In the genomic region with DNA sequence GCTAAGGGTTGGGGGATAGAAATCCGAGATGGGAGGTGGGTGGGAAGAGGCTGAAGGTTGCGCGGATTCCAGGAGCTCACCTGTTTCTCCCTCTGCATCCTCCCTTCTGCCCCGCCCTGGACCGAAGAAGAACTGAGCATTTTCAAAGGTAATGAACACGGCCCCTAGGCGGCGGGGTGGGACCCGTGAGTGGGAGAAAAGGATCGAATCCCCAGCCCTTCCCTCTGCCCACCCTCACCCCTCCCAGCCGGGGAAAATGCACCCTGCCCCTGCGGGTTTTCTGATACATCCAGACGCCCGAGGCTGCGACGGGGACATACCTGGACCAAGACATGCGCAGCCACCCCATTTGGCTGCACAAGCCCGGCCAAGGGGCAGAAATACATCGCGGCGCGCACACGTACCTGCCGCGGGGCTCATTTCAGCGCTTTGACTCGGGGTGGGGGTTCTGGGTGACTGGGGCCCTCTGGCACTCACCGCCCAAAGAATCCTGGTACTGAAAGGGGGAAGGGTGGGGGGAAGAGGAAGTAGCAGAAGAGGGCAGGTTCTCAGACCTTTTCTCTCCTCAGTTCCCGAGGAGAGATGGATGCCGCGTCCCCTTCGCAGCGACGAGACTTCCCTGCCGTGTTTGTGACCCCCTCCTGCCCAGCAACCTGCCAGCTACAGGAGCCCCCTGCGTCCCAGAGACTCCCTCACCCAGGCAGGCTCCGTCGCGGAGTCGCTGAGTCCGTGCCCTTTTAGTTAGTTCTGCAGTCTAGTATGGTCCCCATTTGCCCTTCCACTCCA, we compare ENCODE assay signal across 2 cellular contexts.
A peak's percentile ranks its signal among the peaks of the same experiment; 100 is the strongest.
TF ChIP-seq lines count a peak whose summit lies in the region.

No MANE protein-coding gene starts in this region.

TF ChIP-seq in GM12878, 131 proteins besides CTCF, POLR2A, EP300 and RAD21:
- TF ChIP-seq HDGF (IDR thresholded peaks at IDR 0.05), result peak; percentile 90; the same call in 1 of the 2 replicates
- no peak for TF ChIP-seq RELA (IDR thresholded peaks at IDR 0.05; ENCODE audit: borderline replicate concordance, partially characterized antibody)
- TF ChIP-seq ZNF217 (IDR thresholded peaks at IDR 0.05), result 0 out of 2 replicates have a peak, but pooled peaks have one; percentile 16
- no peak for TF ChIP-seq FOS (IDR thresholded peaks at IDR 0.05; ENCODE audit: borderline replicate concordance, extremely low read depth, insufficient read length)
- TF ChIP-seq, protein P1, sequence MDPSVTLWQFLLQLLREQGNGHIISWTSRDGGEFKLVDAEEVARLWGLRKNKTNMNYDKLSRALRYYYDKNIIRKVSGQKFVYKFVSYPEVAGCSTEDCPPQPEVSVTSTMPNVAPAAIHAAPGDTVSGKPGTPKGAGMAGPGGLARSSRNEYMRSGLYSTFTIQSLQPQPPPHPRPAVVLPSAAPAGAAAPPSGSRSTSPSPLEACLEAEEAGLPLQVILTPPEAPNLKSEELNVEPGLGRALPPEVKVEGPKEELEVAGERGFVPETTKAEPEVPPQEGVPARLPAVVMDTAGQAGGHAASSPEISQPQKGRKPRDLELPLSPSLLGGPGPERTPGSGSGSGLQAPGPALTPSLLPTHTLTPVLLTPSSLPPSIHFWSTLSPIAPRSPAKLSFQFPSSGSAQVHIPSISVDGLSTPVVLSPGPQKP (IDR thresholded peaks at IDR 0.05; ENCODE audit: low read depth, low read length), result 0 out of 2 replicates have a peak, but pooled peaks have one; percentile 7
- TF ChIP-seq GATAD2B (conservative IDR thresholded peaks at IDR 0.05; ENCODE audit: low read depth), result 0 out of 2 replicates have a peak, but pooled peaks have one; percentile 68
- TF ChIP-seq TAF1 (IDR thresholded peaks at IDR 0.05; ENCODE audit: borderline replicate concordance, low read depth, low read length), result peak; percentile 5; the same call in 1 of the 2 replicates
- TF ChIP-seq KDM1A (IDR thresholded peaks at IDR 0.05; ENCODE audit: borderline replicate concordance), result no peak
- TF ChIP-seq, protein P2, sequence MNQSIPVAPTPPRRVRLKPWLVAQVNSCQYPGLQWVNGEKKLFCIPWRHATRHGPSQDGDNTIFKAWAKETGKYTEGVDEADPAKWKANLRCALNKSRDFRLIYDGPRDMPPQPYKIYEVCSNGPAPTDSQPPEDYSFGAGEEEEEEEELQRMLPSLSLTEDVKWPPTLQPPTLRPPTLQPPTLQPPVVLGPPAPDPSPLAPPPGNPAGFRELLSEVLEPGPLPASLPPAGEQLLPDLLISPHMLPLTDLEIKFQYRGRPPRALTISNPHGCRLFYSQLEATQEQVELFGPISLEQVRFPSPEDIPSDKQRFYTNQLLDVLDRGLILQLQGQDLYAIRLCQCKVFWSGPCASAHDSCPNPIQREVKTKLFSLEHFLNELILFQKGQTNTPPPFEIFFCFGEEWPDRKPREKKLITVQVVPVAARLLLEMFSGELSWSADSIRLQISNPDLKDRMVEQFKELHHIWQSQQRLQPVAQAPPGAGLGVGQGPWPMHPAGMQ (IDR thresholded peaks at IDR 0.05; ENCODE audit: borderline replicate concordance), result no peak
- peak; percentile 38 for TF ChIP-seq SPI1 (IDR thresholded peaks at IDR 0.05; ENCODE audit: borderline replicate concordance, insufficient read depth, low read depth, low read length)
- peak; percentile 22; the same call in 1 of the 2 replicates for TF ChIP-seq ZNF24 (IDR thresholded peaks at IDR 0.05)
- TF ChIP-seq, protein P3, sequence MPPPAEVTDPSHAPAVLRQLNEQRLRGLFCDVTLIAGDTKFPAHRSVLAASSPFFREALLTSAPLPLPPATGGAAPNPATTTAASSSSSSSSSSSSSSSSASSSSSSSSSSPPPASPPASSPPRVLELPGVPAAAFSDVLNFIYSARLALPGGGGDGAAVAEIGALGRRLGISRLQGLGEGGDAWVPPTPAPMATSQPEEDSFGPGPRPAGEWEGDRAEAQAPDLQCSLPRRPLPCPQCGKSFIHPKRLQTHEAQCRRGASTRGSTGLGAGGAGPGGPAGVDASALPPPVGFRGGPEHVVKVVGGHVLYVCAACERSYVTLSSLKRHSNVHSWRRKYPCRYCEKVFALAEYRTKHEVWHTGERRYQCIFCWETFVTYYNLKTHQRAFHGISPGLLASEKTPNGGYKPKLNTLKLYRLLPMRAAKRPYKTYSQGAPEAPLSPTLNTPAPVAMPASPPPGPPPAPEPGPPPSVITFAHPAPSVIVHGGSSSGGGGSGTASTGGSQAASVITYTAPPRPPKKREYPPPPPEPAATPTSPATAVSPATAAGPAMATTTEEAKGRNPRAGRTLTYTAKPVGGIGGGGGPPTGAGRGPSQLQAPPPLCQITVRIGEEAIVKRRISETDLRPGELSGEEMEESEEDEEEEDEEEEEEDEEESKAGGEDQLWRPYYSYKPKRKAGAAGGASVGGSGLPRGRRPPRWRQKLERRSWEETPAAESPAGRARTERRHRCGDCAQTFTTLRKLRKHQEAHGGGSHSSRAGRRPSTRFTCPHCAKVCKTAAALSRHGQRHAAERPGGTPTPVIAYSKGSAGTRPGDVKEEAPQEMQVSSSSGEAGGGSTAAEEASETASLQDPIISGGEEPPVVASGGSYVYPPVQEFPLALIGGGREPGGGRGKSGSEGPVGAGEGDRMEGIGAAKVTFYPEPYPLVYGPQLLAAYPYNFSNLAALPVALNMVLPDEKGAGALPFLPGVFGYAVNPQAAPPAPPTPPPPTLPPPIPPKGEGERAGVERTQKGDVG (CRISPR knock-in tag; IDR thresholded peaks at IDR 0.05), result no peak
- no peak for TF ChIP-seq ZZZ3 (IDR thresholded peaks at IDR 0.05; ENCODE audit: control insufficient read depth, insufficient read length, low read depth)
- 0 out of 2 replicates have a peak, but pooled peaks have one; percentile 3 for TF ChIP-seq EED (IDR thresholded peaks at IDR 0.05; ENCODE audit: low read depth)
- TF ChIP-seq SIX5 (IDR thresholded peaks at IDR 0.05; ENCODE audit: low read depth, low read length, severe bottlenecking), result no peak
- TF ChIP-seq, protein P4, sequence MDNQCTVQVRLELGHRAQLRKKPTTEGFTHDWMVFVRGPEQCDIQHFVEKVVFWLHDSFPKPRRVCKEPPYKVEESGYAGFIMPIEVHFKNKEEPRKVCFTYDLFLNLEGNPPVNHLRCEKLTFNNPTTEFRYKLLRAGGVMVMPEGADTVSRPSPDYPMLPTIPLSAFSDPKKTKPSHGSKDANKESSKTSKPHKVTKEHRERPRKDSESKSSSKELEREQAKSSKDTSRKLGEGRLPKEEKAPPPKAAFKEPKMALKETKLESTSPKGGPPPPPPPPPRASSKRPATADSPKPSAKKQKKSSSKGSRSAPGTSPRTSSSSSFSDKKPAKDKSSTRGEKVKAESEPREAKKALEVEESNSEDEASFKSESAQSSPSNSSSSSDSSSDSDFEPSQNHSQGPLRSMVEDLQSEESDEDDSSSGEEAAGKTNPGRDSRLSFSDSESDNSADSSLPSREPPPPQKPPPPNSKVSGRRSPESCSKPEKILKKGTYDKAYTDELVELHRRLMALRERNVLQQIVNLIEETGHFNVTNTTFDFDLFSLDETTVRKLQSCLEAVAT (IDR thresholded peaks at IDR 0.05), result 0 out of 2 replicates have a peak, but pooled peaks have one; percentile 27
TF ChIP-seq in GM12878: peak in this region for 9.

TF ChIP-seq in liver, 16 proteins besides CTCF, POLR2A, EP300 and RAD21:
- no peak for TF ChIP-seq EGR1 (IDR thresholded peaks at IDR 0.05; ENCODE audit: low read depth in 2 of 2)
- TF ChIP-seq, protein P5, sequence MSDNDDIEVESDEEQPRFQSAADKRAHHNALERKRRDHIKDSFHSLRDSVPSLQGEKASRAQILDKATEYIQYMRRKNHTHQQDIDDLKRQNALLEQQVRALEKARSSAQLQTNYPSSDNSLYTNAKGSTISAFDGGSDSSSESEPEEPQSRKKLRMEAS (IDR thresholded peaks at IDR 0.05), result no peak
- TF ChIP-seq FOXA2 (IDR thresholded peaks at IDR 0.05), result no peak
- TF ChIP-seq TAF1 (conservative IDR thresholded peaks at IDR 0.05), result no peak
- no peak for TF ChIP-seq NR2F2 (IDR thresholded peaks at IDR 0.05)
- no peak for TF ChIP-seq FOXA1 (IDR thresholded peaks at IDR 0.05)
- TF ChIP-seq HNF4A (conservative IDR thresholded peaks at IDR 0.05), result no peak
- TF ChIP-seq RXRA (IDR thresholded peaks at IDR 0.05), result no peak
- TF ChIP-seq, protein P6, sequence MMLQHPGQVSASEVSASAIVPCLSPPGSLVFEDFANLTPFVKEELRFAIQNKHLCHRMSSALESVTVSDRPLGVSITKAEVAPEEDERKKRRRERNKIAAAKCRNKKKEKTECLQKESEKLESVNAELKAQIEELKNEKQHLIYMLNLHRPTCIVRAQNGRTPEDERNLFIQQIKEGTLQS (IDR thresholded peaks at IDR 0.05), result no peak
- TF ChIP-seq, protein P7, sequence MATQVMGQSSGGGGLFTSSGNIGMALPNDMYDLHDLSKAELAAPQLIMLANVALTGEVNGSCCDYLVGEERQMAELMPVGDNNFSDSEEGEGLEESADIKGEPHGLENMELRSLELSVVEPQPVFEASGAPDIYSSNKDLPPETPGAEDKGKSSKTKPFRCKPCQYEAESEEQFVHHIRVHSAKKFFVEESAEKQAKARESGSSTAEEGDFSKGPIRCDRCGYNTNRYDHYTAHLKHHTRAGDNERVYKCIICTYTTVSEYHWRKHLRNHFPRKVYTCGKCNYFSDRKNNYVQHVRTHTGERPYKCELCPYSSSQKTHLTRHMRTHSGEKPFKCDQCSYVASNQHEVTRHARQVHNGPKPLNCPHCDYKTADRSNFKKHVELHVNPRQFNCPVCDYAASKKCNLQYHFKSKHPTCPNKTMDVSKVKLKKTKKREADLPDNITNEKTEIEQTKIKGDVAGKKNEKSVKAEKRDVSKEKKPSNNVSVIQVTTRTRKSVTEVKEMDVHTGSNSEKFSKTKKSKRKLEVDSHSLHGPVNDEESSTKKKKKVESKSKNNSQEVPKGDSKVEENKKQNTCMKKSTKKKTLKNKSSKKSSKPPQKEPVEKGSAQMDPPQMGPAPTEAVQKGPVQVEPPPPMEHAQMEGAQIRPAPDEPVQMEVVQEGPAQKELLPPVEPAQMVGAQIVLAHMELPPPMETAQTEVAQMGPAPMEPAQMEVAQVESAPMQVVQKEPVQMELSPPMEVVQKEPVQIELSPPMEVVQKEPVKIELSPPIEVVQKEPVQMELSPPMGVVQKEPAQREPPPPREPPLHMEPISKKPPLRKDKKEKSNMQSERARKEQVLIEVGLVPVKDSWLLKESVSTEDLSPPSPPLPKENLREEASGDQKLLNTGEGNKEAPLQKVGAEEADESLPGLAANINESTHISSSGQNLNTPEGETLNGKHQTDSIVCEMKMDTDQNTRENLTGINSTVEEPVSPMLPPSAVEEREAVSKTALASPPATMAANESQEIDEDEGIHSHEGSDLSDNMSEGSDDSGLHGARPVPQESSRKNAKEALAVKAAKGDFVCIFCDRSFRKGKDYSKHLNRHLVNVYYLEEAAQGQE (IDR thresholded peaks at IDR 0.05), result no peak
- TF ChIP-seq GABPA (IDR thresholded peaks at IDR 0.05 in 1 of 2, conservative IDR thresholded peaks at IDR 0.05 in 1 of 2), result no peak
- no peak for TF ChIP-seq YY1 (IDR thresholded peaks at IDR 0.05)
- TF ChIP-seq HNF4G (IDR thresholded peaks at IDR 0.05), result no peak
